ENCODE assay signal across 8 cellular contexts in genomic region chr11:8964324-8965320, GRCh38. TPM values are rescaled to one million over a fixed set of nuclear protein-coding genes. Genes with fewer than 3 reads are reported as not detected.
DNase-seq lines count a peak whose midpoint lies in the region; ATAC-seq, FAIRE-seq and TF ChIP-seq lines count a peak whose summit lies in the region.

TMEM9B (minus strand) TSS chr11:8964442; CDS start chr11:8964313, 129 bp downstream.

- H3K27ac ChIP-seq in left ventricle myocardium inferior (replicated peaks) (peak within 1 kb of the TSS; percentile 97), upper lobe of right lung (peak within 1 kb of the TSS; percentile 98)

- DNase-seq in GM12892 (ENCODE audit: insufficient read length) (peak; percentile 73), NCI-H1105 (lab: John Stamatoyannopoulos, UW) (peak; percentile 83), T-helper 17 cell (peak; percentile 57 to 60 (median 57)), amygdala (lab: John Stamatoyannopoulos, UW) (peak; percentile 38 to 92 (median 82)), left ventricle myocardium inferior (peak; percentile 90), progenitor cell of endocrine pancreas (ENCODE audit: low spot score, unreplicated experiment) (peak; percentile 59), upper lobe of right lung (peak; percentile 97)

- H3K4me1 Mint-ChIP-seq in T-helper 17 cell (peaks cover 26% of the 10 kb centered on the region), progenitor cell of endocrine pancreas (ENCODE audit: low read depth) (peaks cover 12% of the 10 kb centered on the region)

- TF ChIP-seq POLR2A in GM12892 (IDR thresholded peaks at IDR 0.05; ENCODE audit: low read depth, low read length), result peak; percentile 75

- H3K36me3 ChIP-seq in left ventricle myocardium inferior (no peaks in the 10 kb centered on the region), upper lobe of right lung (peaks cover 11% of the 10 kb centered on the region)

- peak within 1 kb of the TSS; percentile 99 for H3K4me3 Mint-ChIP-seq in T-helper 17 cell
- peak within 1 kb of the TSS; percentile 89 for H3K4me3 Mint-ChIP-seq in progenitor cell of endocrine pancreas (ENCODE audit: low read depth)

- peak within 1 kb of the TSS; percentile 85 for H3K4me3 ChIP-seq in left ventricle myocardium inferior
- H3K4me3 ChIP-seq in upper lobe of right lung, result peak within 1 kb of the TSS; percentile 81

- H3K27ac Mint-ChIP-seq in T-helper 17 cell, result peak within 1 kb of the TSS; percentile 100
- H3K27ac Mint-ChIP-seq in progenitor cell of endocrine pancreas, result peak within 1 kb of the TSS; percentile 94

- peak; percentile 81 for ATAC-seq in HG02642 (IDR thresholded peaks at IDR 0.05; ENCODE audit: poor library complexity, unreplicated experiment)
- peak; percentile 85 for ATAC-seq in T-helper 17 cell
- ATAC-seq in upper lobe of right lung, result peak; percentile 95

- H3K36me3 Mint-ChIP-seq in T-helper 17 cell (ENCODE audit: low read depth) (peaks cover 7% of the 10 kb centered on the region), progenitor cell of endocrine pancreas (ENCODE audit: insufficient read depth) (no peaks in the 10 kb centered on the region)

- H3K9me3 Mint-ChIP-seq in progenitor cell of endocrine pancreas (ENCODE audit: low read depth), result no peaks in the 10 kb centered on the region

- no peaks in the 10 kb centered on the region for H3K27me3 ChIP-seq in left ventricle myocardium inferior (ENCODE audit: low read depth)
- H3K27me3 ChIP-seq in upper lobe of right lung, result no peaks in the 10 kb centered on the region

- H3K27me3 Mint-ChIP-seq in T-helper 17 cell (no peaks in the 10 kb centered on the region), progenitor cell of endocrine pancreas (no peaks in the 10 kb centered on the region)

- FAIRE-seq in GM12892 (lab: Jason Lieb, UNC), result peak; percentile 99

- no peak for TF ChIP-seq CTCF in left ventricle myocardium inferior (IDR thresholded peaks at IDR 0.05; ENCODE audit: borderline replicate concordance)
- no peak for TF ChIP-seq CTCF in progenitor cell of endocrine pancreas (IDR thresholded peaks at IDR 0.05; ENCODE audit: unreplicated experiment)
- no peak for TF ChIP-seq CTCF in upper lobe of right lung (IDR thresholded peaks at IDR 0.05)

- intact Hi-C loops in left ventricle myocardium inferior (cut with micrococcal nuclease), result loop anchor here (5.0 kb wide), 1 partner anchor 277 kb away; no protein-coding TSS in a partner anchor
- intact Hi-C loops in upper lobe of right lung (cut with DNase I), result no loop called here

- H3K9me3 ChIP-seq in T-helper 17 cell (ENCODE audit: control insufficient read depth, low read length, poor library complexity, severe bottlenecking), result no peaks in the 10 kb centered on the region
- H3K9me3 ChIP-seq in left ventricle myocardium inferior (replicated peaks), result no peaks in the 10 kb centered on the region
- no peaks in the 10 kb centered on the region for H3K9me3 ChIP-seq in upper lobe of right lung

- H3K4me1 ChIP-seq in left ventricle myocardium inferior (peaks cover 49% of the 10 kb centered on the region), upper lobe of right lung (peaks cover 32% of the 10 kb centered on the region)

RNA-seq across cellular contexts. Expression of gene TMEM9B, which starts in this region (rescaled TPM):
- 29.7 TPM for polyA plus RNA-seq in GM12892 (2012; ENCODE audit: missing spikeins)
- total RNA-seq in T-helper 17 cell (10 to 100 TPM; 28.3 to 30.3 TPM), left ventricle myocardium inferior (51.1 TPM), progenitor cell of endocrine pancreas (20.4 and 21.2 TPM in 2 replicates), upper lobe of right lung (64.9 TPM)

Comparison
In these comparisons a context has a peak if more than half of its experiments do, and no peak if none do; other contexts are left out.
1. Peak in every context shown above with its lines: DNase-seq, ATAC-seq, H3K4me3 ChIP-seq and H3K27ac ChIP-seq.